In the genomic region with DNA sequence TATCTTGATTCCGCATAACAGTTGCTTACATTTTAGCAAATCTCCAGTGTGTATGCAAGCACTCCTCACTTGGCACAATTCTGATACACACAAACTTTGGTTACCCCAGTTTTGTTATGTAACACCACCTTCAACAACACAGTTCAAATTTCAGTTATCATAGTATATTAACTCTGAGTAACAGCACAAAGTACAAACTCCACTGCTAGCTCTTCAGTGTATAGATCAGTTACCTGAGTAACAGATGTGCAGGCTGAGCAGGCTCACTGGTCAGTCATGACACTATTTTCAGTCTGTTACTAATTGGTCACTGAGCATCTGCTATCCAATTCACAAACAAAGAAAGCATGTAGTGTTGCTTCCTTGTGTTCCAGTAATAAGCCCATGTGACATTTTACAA, we compare ENCODE assay signal across 26 cellular contexts. TPM values are rescaled to one million over a fixed set of nuclear protein-coding genes. Genes with fewer than 3 reads are reported as not detected.
DNase-seq lines count a peak whose midpoint lies in the region; ATAC-seq, FAIRE-seq and TF ChIP-seq lines count a peak whose summit lies in the region.
"Had no signal": no experiment of that assay in that cellular context is flagged by ENCODE, and none has a peak within 500 bp of the region (broad histone marks: within the 10 kb centered on the region; RNA-seq: fewer than 3 reads in every experiment).

No MANE protein-coding gene starts in this region.

- H3K27me3 ChIP-seq in hepatocyte (no peaks in the 10 kb centered on the region), right lobe of liver (no peaks in the 10 kb centered on the region), small intestine (ENCODE audit: control insufficient read depth in 2 of 2, insufficient read depth in 2 of 2, low read length in 2 of 2) (no peaks in the 10 kb centered on the region)

- H3K9me3 Mint-ChIP-seq in activated CD8-positive, alpha-beta T cell treated with anti-CD3 and anti-CD28 coated beads, Interleukin-2, amount 10 ng/mL, durations not matched to agents 7 days and 5 days (ENCODE audit: insufficient read depth) = no peaks in the 10 kb centered on the region
- H3K9me3 Mint-ChIP-seq: HFFc6 had no signal

- H3K27ac Mint-ChIP-seq in T-helper 17 cell = peak overlapping the region; percentile 71
- H3K27ac Mint-ChIP-seq in activated CD8-positive, alpha-beta T cell treated with anti-CD3 and anti-CD28 coated beads, Interleukin-2, amount 10 ng/mL, durations not matched to agents 7 days and 5 days = no peak overlapping the region
- H3K27ac Mint-ChIP-seq: HFFc6 had no signal

- no peaks in the 10 kb centered on the region for H3K79me2 ChIP-seq in hepatocyte

- H2AFZ ChIP-seq in hepatocyte = no peak overlapping the region
- H2AFZ ChIP-seq: GM23248 had no signal

- TF ChIP-seq CTCF in hepatocyte (IDR thresholded peaks at IDR 0.05; ENCODE audit: poor library complexity) (no peak), right lobe of liver (IDR thresholded peaks at IDR 0.05) (no peak)

- H3K27me3 Mint-ChIP-seq in T-helper 17 cell = no peaks in the 10 kb centered on the region
- no peaks in the 10 kb centered on the region for H3K27me3 Mint-ChIP-seq in activated CD8-positive, alpha-beta T cell treated with anti-CD3 and anti-CD28 coated beads, Interleukin-2, amount 10 ng/mL, durations not matched to agents 7 days and 5 days (ENCODE audit: low read depth)
- H3K27me3 Mint-ChIP-seq: CD8-positive, alpha-beta memory T cell had no signal

- WGBS in hepatocyte (ENCODE audit: low lambda C conversion rate, missing lambda C conversion rate) = 88% methylated on average over 1 of the region's 1 CpG
- 28% methylated on average over 1 of the region's 1 CpG for WGBS in right lobe of liver (ENCODE audit: insufficient coverage, low coverage, low lambda C conversion rate, missing lambda C conversion rate)
- WGBS in small intestine, 3 donors = 50 to 61% (median 57%) methylated on average over 1 of the region's 1 CpG

- H3K36me3 Mint-ChIP-seq in T-helper 17 cell (ENCODE audit: low read depth) = peaks cover 9% of the 10 kb centered on the region
- peaks cover 18% of the 10 kb centered on the region for H3K36me3 Mint-ChIP-seq in activated CD8-positive, alpha-beta T cell treated with anti-CD3 and anti-CD28 coated beads, Interleukin-2, amount 10 ng/mL, durations not matched to agents 7 days and 5 days (ENCODE audit: low read depth)

- no peak for ATAC-seq in T-helper 17 cell
- peak; percentile 81 to 93 (median 90) for ATAC-seq in right lobe of liver
- no peak for ATAC-seq in GM18519 (IDR thresholded peaks at IDR 0.05; ENCODE audit: low FRiP score, unreplicated experiment)
- ATAC-seq in activated CD8-positive, alpha-beta T cell treated with anti-CD3 and anti-CD28 coated beads, Interleukin-2, amount 10 ng/mL, durations not matched to agents 7 days and 5 days = no peak

- H3K4me2 ChIP-seq in hepatocyte = no peak overlapping the region

- CTCF ChIA-PET in activated CD8-positive, alpha-beta T cell treated with anti-CD3 and anti-CD28 coated beads, Interleukin-2, amount 10 ng/mL, durations not matched to agents 7 days and 5 days (lab: Charles Lee) = no interaction called here

- no peaks in the 10 kb centered on the region for H3K4me1 Mint-ChIP-seq in T-helper 17 cell
- no peaks in the 10 kb centered on the region for H3K4me1 Mint-ChIP-seq in activated CD8-positive, alpha-beta T cell treated with anti-CD3 and anti-CD28 coated beads, Interleukin-2, amount 10 ng/mL, durations not matched to agents 7 days and 5 days (ENCODE audit: low read depth)
- H3K4me1 Mint-ChIP-seq: CD8-positive, alpha-beta memory T cell; H9 had no signal

- H3K4me3 ChIP-seq in hepatocyte = no peak overlapping the region
- H3K4me3 ChIP-seq in right lobe of liver = no peak overlapping the region
- no peak overlapping the region for H3K4me3 ChIP-seq in small intestine (ENCODE audit: low read depth in 1 of 2, low read length in 2 of 2)
- H3K4me3 ChIP-seq: GM23248, SK-N-MC had no signal

- H3K36me3 ChIP-seq in hepatocyte (replicated peaks; ENCODE audit: insufficient read depth, low read depth) = no peaks in the 10 kb centered on the region
- no peaks in the 10 kb centered on the region for H3K36me3 ChIP-seq in right lobe of liver
- peaks cover 3 to 6% of the 10 kb centered on the region in 2 donors for H3K36me3 ChIP-seq in small intestine (ENCODE audit: control insufficient read depth in 2 of 2, insufficient read depth in 2 of 2, low read length in 2 of 2)

- no peaks in the 10 kb centered on the region for H4K20me1 ChIP-seq in hepatocyte (ENCODE audit: insufficient read depth, poor library complexity, severe bottlenecking)

- H3K9me2 ChIP-seq in hepatocyte (replicated peaks; ENCODE audit: insufficient read depth) = no peaks in the 10 kb centered on the region

- intact Hi-C loops in right lobe of liver (cut with DNase I) = no loop called here

- POLR2A ChIA-PET in activated CD8-positive, alpha-beta T cell treated with anti-CD3 and anti-CD28 coated beads, Interleukin-2, amount 10 ng/mL, durations not matched to agents 7 days and 5 days (lab: Charles Lee) = no interaction called here

- DNase-seq in T-helper 17 cell (no peak), hepatocyte (ENCODE audit: low spot score) (peak; percentile 18), right lobe of liver (no peak), small intestine (peak; percentile 89), GM12892 (ENCODE audit: insufficient read length) (no peak)
- DNase-seq in activated CD8-positive, alpha-beta T cell treated with anti-CD3 and anti-CD28 coated beads, Interleukin-2, amount 10 ng/mL, durations not matched to agents 7 days and 5 days = no peak
- DNase-seq: CD8-positive, alpha-beta memory T cell; GM23248; H9; HFFc6; KBM-7; NCI-H1092; NCI-H1436; NCI-H187 treated with DMSO at 0.1 percent for 48 hours; NCI-H2227 treated with DMSO at 0.1 percent for 48 hours; NCI-H510A treated with DMSO at 0.1 percent for 48 hours; NCI-H774; NK-92 treated with Interleukin-12 subunit alpha and Interleukin-12 subunit beta, amount 100 ng/mL, for 24 hours; SHP77 treated with DMSO at 0.1 percent for 48 hours had no signal

- H3K27ac ChIP-seq in hepatocyte (no peak overlapping the region), right lobe of liver (peak overlapping the region in 2 of 3 donors; percentile 9 to 76), small intestine (ENCODE audit: low read depth in 1 of 2, low read length in 1 of 2) (no peak overlapping the region)
- H3K27ac ChIP-seq: C4-2B, GM23248, RWPE1, SK-N-MC had no signal

- H3K9me3 ChIP-seq in T-helper 17 cell (ENCODE audit: control insufficient read depth, low read length, poor library complexity, severe bottlenecking) (no peaks in the 10 kb centered on the region), hepatocyte (ENCODE audit: low read depth) (no peaks in the 10 kb centered on the region), right lobe of liver (no peaks in the 10 kb centered on the region), small intestine (ENCODE audit: control insufficient read depth, low read depth) (no peaks in the 10 kb centered on the region)

- peak; percentile 92 for FAIRE-seq in small intestine (lab: Jason Lieb, UNC)
- no peak for FAIRE-seq in GM12892 (lab: Jason Lieb, UNC)
- FAIRE-seq: A204.1, G401.6, GM18507 had no signal

- H3K4me1 ChIP-seq in hepatocyte (ENCODE audit: insufficient read depth) (no peaks in the 10 kb centered on the region), right lobe of liver (peaks cover 0 to 69% (median 19%) of the 10 kb centered on the region in 4 donors), small intestine (ENCODE audit: control insufficient read depth in 2 of 2, insufficient read depth in 1 of 2, low read depth in 1 of 2, low read length in 1 of 2) (peaks cover 2 to 6% of the 10 kb centered on the region in 2 donors)

- no peak overlapping the region for H3K4me3 Mint-ChIP-seq in T-helper 17 cell
- no peak overlapping the region for H3K4me3 Mint-ChIP-seq in activated CD8-positive, alpha-beta T cell treated with anti-CD3 and anti-CD28 coated beads, Interleukin-2, amount 10 ng/mL, durations not matched to agents 7 days and 5 days
- H3K4me3 Mint-ChIP-seq: CD8-positive, alpha-beta memory T cell; H9; HFFc6 had no signal

- no peak for TF ChIP-seq POLR2A in right lobe of liver (IDR thresholded peaks at IDR 0.05)
- no peak for TF ChIP-seq POLR2A in GM12892 (IDR thresholded peaks at IDR 0.05; ENCODE audit: low read depth, low read length)

RNA-seq across cellular contexts. Expression of a gene that starts 55.4 kb away (rescaled TPM):
- 10 to 100 TPM; 10.2 to 11.1 TPM for total RNA-seq in T-helper 17 cell
- 32.3 and 36.7 TPM in 2 replicates for total RNA-seq in hepatocyte
- polyA plus RNA-seq in hepatocyte = 17.8 and 19.3 TPM in 2 replicates
- 1 to 10 TPM; 5.5 to 9.0 (median 6.7) TPM for total RNA-seq in right lobe of liver
- 1 to 10 TPM; 2.4 to 7.1 (median 3.1) TPM for polyA plus RNA-seq in small intestine
- polyA plus RNA-seq in GM12892 (2012; ENCODE audit: missing spikeins) = 6.4 TPM
- 1 to 10 TPM; 7.4 to 7.7 TPM for total RNA-seq in activated CD8-positive, alpha-beta T cell treated with anti-CD3 and anti-CD28 coated beads, Interleukin-2, amount 10 ng/mL, durations not matched to agents 7 days and 5 days

Comparison
In these comparisons a context has a peak if more than half of its experiments do, and no peak if none do; other contexts are left out.
1. ATAC-seq: peak in right lobe of liver (4 of 4); none in T-helper 17 cell (single experiment), GM18519 (single experiment) and activated CD8-positive, alpha-beta T cell treated with anti-CD3 and anti-CD28 coated beads, Interleukin-2, amount 10 ng/mL, durations not matched to agents 7 days and 5 days (single experiment).
2. DNase-seq: peak in hepatocyte (single experiment) and small intestine (single experiment); none in T-helper 17 cell (0 of 3), right lobe of liver (0 of 3), GM12892 (single experiment) and activated CD8-positive, alpha-beta T cell treated with anti-CD3 and anti-CD28 coated beads, Interleukin-2, amount 10 ng/mL, durations not matched to agents 7 days and 5 days (single experiment).
3. H3K27ac ChIP-seq: peak in right lobe of liver (2 of 3); none in hepatocyte (single experiment) and small intestine (0 of 2).